ENCODE assay signal across 21 cellular contexts in the genomic region with DNA sequence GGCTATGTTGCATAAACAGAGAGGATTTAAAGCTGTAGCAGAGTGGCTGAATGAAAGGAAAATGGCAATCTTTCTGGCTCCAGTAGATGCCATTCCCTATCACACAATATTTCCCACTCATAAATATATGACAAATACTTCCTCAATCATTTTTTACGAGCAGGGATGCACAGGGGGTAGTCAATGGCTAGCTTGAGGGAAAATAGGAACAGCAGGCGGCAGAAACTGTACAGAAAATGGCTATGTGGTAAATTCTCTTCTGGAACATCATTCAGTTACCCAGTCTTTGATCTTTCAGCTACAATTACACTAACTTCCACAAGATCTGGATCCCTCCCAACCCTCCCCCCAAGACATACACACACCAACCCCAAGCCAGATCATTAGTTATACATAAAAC.
DNase-seq lines count a peak whose midpoint lies in the region; ATAC-seq and TF ChIP-seq lines count a peak whose summit lies in the region.
"Had no signal": no experiment of that assay in that cellular context is flagged by ENCODE, and none has a peak within 500 bp of the region (broad histone marks: within the 10 kb centered on the region; RNA-seq: fewer than 3 reads in every experiment).

No MANE protein-coding gene starts in this region.

- intact Hi-C loops in dorsolateral prefrontal cortex (cut with DNase I): no loop called here
- intact Hi-C loops in naive thymus-derived CD4-positive, alpha-beta T cell (cut with micrococcal nuclease): no loop called here

- no peak overlapping the region for H3K27ac Mint-ChIP-seq in naive thymus-derived CD4-positive, alpha-beta T cell

- H3K27me3 ChIP-seq in MG63: no peaks in the 10 kb centered on the region
- H3K27me3 ChIP-seq in RWPE2 (ENCODE audit: insufficient read depth, poor library complexity, severe bottlenecking): no peaks in the 10 kb centered on the region
- H3K27me3 ChIP-seq in dorsolateral prefrontal cortex: no peaks in the 10 kb centered on the region
- H3K27me3 ChIP-seq in naive thymus-derived CD4-positive, alpha-beta T cell (ENCODE audit: control insufficient read depth in 2 of 2, insufficient read depth in 2 of 2, low read length in 2 of 2): no peaks in the 10 kb centered on the region
- H3K27me3 ChIP-seq: BE2C, breast epithelium, esophagus squamous epithelium, heart right ventricle, neutrophil, SJCRH30, transverse colon had no signal

- CTCF ChIA-PET in naive thymus-derived CD4-positive, alpha-beta T cell (lab: Charles Lee): no interaction called here

- no peaks in the 10 kb centered on the region for H3K9me3 ChIP-seq in MG63
- H3K9me3 ChIP-seq in RWPE2 (ENCODE audit: severe bottlenecking): no peaks in the 10 kb centered on the region
- no peaks in the 10 kb centered on the region for H3K9me3 ChIP-seq in naive thymus-derived CD4-positive, alpha-beta T cell (ENCODE audit: control insufficient read depth in 2 of 3, low read length in 3 of 3)
- H3K9me3 ChIP-seq: BE2C, breast epithelium, esophagus squamous epithelium, heart right ventricle, neutrophil, SJCRH30, transverse colon had no signal

- H3K4me1 ChIP-seq in RWPE2 (ENCODE audit: insufficient read depth, poor library complexity, severe bottlenecking): peaks cover 65% of the 10 kb centered on the region
- H3K4me1 ChIP-seq in naive thymus-derived CD4-positive, alpha-beta T cell (ENCODE audit: control insufficient read depth in 2 of 2, insufficient read depth in 2 of 2, low read length in 2 of 2): no peaks in the 10 kb centered on the region
- H3K4me1 ChIP-seq: BE2C, breast epithelium, heart right ventricle, transverse colon had no signal

- H3K4me1 Mint-ChIP-seq in naive thymus-derived CD4-positive, alpha-beta T cell: peaks cover 0 to 3% (median 0%) of the 10 kb centered on the region in 7 donors

- TF ChIP-seq CTCF in RWPE2 (IDR thresholded peaks at IDR 0.05; ENCODE audit: poor library complexity, severe bottlenecking) (no peak), dorsolateral prefrontal cortex (IDR thresholded peaks at IDR 0.05 in 54 of 56, conservative IDR thresholded peaks at IDR 0.05 in 2 of 56; ENCODE audit: low read depth in 1 of 56, partially characterized antibody in 56 of 56) (no peak)

- peaks cover 16% of the 10 kb centered on the region; the same call in 1 of the 2 replicates for H3K36me3 ChIP-seq in MG63
- peaks cover 22% of the 10 kb centered on the region for H3K36me3 ChIP-seq in RWPE2 (ENCODE audit: low read depth)
- H3K36me3 ChIP-seq in naive thymus-derived CD4-positive, alpha-beta T cell (ENCODE audit: control insufficient read depth in 2 of 3, insufficient read depth in 3 of 3, low read length in 3 of 3): no peaks in the 10 kb centered on the region
- H3K36me3 ChIP-seq: BE2C, breast epithelium, esophagus squamous epithelium, transverse colon had no signal

- POLR2A ChIA-PET in naive thymus-derived CD4-positive, alpha-beta T cell (lab: Charles Lee): no interaction called here

- no peak for ATAC-seq in RWPE2 (ENCODE audit: low read depth)
- no peak for ATAC-seq in stimulated activated naive CD8-positive, alpha-beta T cell treated with anti-CD3 and anti-CD28 coated beads, Interleukin-15, Interleukin-2, amounts not matched to agents 100 U/mL and 50 U/mL, for 24 hours
- ATAC-seq in naive thymus-derived CD4-positive, alpha-beta T cell: no peak
- ATAC-seq: heart right ventricle had no signal

- H3K4me3 Mint-ChIP-seq in naive thymus-derived CD4-positive, alpha-beta T cell: no peak overlapping the region
- H3K4me3 Mint-ChIP-seq: activated naive CD8-positive, alpha-beta T cell treated with anti-CD3 and anti-CD28 coated beads, Interleukin-2, amount 50 U/mL, for 24 hours; H9 had no signal

- H3K27me3 Mint-ChIP-seq in naive thymus-derived CD4-positive, alpha-beta T cell: no peaks in the 10 kb centered on the region
- H3K27me3 Mint-ChIP-seq: activated naive CD8-positive, alpha-beta T cell treated with anti-CD3 and anti-CD28 coated beads, Interleukin-2, amount 50 U/mL, for 24 hours had no signal

- H3K4me3 ChIP-seq in MG63: no peak overlapping the region
- H3K4me3 ChIP-seq in RWPE2 (ENCODE audit: severe bottlenecking): no peak overlapping the region
- H3K4me3 ChIP-seq in dorsolateral prefrontal cortex: no peak overlapping the region
- no peak overlapping the region for H3K4me3 ChIP-seq in naive thymus-derived CD4-positive, alpha-beta T cell (ENCODE audit: low read length)
- H3K4me3 ChIP-seq: breast epithelium, esophagus squamous epithelium, heart right ventricle, SJCRH30, transverse colon had no signal

- H3K9me3 Mint-ChIP-seq in naive thymus-derived CD4-positive, alpha-beta T cell: no peaks in the 10 kb centered on the region
- H3K9me3 Mint-ChIP-seq: activated naive CD8-positive, alpha-beta T cell treated with anti-CD3 and anti-CD28 coated beads, Interleukin-2, amount 50 U/mL, for 24 hours; H9 had no signal

- peak; percentile 71 for DNase-seq in ELR (ENCODE audit: low read depth)
- DNase-seq in MG63: peak; percentile 4
- no peak for DNase-seq in RWPE2 (ENCODE audit: low spot score)
- peak; percentile 6 to 16 for DNase-seq in lung microvascular endothelial cell (ENCODE audit: low read depth in 2 of 2)
- DNase-seq in dorsolateral prefrontal cortex: no peak
- DNase-seq in stimulated activated naive CD8-positive, alpha-beta T cell treated with anti-CD3 and anti-CD28 coated beads, Interleukin-15, Interleukin-2, amounts not matched to agents 100 U/mL and 50 U/mL, for 24 hours: no peak
- DNase-seq in NCI-H345 treated with DMSO at 0.1 percent for 48 hours (lab: John Stamatoyannopoulos, UW; ENCODE audit: unreplicated experiment): no peak
- no peak for DNase-seq in naive thymus-derived CD4-positive, alpha-beta T cell
- DNase-seq: activated CD4-positive, CD25-positive, alpha-beta regulatory T cell treated with anti-CD3 and anti-CD28 coated beads, Interleukin-2, amount 50 U/mL, for 72 hours; activated naive CD8-positive, alpha-beta T cell treated with anti-CD3 and anti-CD28 coated beads, Interleukin-2, amount 50 U/mL, for 24 hours; BE2C; esophagus squamous epithelium; H9; heart right ventricle; Kasumi-1; SJCRH30; stimulated activated naive CD4-positive, alpha-beta T cell; T-helper 9 cell; transverse colon had no signal

- peaks cover 0 to 36% (median 9%) of the 10 kb centered on the region in 5 donors for H3K36me3 Mint-ChIP-seq in naive thymus-derived CD4-positive, alpha-beta T cell

- H3K27ac ChIP-seq in RWPE2 (ENCODE audit: poor library complexity, severe bottlenecking) (peak overlapping the region; percentile 82), dorsolateral prefrontal cortex (no peak overlapping the region)
- H3K27ac ChIP-seq in naive thymus-derived CD4-positive, alpha-beta T cell (ENCODE audit: low read depth, low read length): no peak overlapping the region
- H3K27ac ChIP-seq: breast epithelium, esophagus squamous epithelium, heart right ventricle, neutrophil, SJCRH30, transverse colon had no signal

Comparison
In these comparisons a context has a peak if more than half of its experiments do, and no peak if none do; other contexts are left out.
1. DNase-seq: peak in ELR (single experiment), MG63 (single experiment) and lung microvascular endothelial cell (2 of 2); none in RWPE2 (single experiment), dorsolateral prefrontal cortex (0 of 10), stimulated activated naive CD8-positive, alpha-beta T cell treated with anti-CD3 and anti-CD28 coated beads, Interleukin-15, Interleukin-2, amounts not matched to agents 100 U/mL and 50 U/mL, for 24 hours (single experiment), NCI-H345 treated with DMSO at 0.1 percent for 48 hours (single experiment) and naive thymus-derived CD4-positive, alpha-beta T cell (0 of 9).